ENCODE assay signal across 9 cellular contexts in the genomic region with DNA sequence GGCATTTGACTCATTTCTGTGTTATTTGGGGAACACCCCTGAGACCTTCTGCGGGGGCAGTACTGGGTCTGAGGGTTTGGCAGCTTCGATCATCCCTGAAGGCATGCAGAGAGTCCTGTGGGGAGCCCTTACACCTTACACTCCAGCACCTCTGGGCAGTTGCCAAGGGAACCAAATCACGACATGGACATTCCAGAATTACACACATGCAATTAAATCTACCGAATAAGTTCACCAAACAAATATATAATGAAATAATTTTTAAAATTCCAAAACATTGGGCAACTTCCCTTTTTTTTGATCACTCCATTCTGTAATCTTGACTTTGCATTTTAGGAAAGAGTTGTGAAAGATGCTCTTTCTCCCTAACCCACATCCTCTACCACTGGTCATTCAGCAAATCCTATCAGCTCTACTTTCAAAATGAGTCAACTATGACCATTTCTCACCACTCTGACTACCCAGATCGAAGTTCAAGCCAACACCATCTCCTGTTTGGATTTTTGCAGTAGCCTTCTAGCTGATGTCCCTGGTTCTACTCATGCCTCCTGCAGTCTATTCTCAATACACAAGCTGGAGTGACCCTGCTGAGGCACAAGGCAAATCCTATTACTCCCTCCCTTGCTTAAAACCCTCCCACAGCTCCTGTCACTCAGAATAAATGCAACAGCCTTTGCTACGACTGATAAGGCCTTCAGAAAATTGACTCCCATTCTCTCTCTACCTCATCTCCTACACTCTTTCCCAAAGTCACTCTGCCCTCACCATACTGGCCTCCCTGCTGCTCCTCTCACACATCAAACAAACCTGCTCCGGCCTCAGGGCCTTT.
DNase-seq lines count a peak whose midpoint lies in the region; ATAC-seq and TF ChIP-seq lines count a peak whose summit lies in the region.
"Had no signal": no experiment of that assay in that cellular context is flagged by ENCODE, and none has a peak within 500 bp of the region (broad histone marks: within the 10 kb centered on the region; RNA-seq: fewer than 3 reads in every experiment).

No MANE protein-coding gene starts in this region.

- H3K9me3 ChIP-seq in RWPE2 (ENCODE audit: severe bottlenecking) (no peaks in the 10 kb centered on the region), left lung (no peaks in the 10 kb centered on the region), BE2C (no peaks in the 10 kb centered on the region), spleen (no peaks in the 10 kb centered on the region)

- CTCF ChIA-PET in RWPE1 (lab: Yijun Ruan, JAX): interaction anchor here (0.6 to 0.7 kb wide), 2 partner anchors 11 to 376 kb away, joined by 3 read pairs; no protein-coding TSS in a partner anchor

- no peaks in the 10 kb centered on the region for H3K4me1 ChIP-seq in RWPE2 (ENCODE audit: insufficient read depth, poor library complexity, severe bottlenecking)
- H3K4me1 ChIP-seq in left lung: no peaks in the 10 kb centered on the region
- H3K4me1 ChIP-seq in BE2C: peaks cover 21% of the 10 kb centered on the region; the same call in 1 of the 2 replicates
- H3K4me1 ChIP-seq in spleen: peaks cover 0 to 4% (median 0%) of the 10 kb centered on the region in 6 donors

- H3K36me3 ChIP-seq in RWPE2 (ENCODE audit: low read depth) (no peaks in the 10 kb centered on the region), left lung (no peaks in the 10 kb centered on the region), BE2C (no peaks in the 10 kb centered on the region), spleen (no peaks in the 10 kb centered on the region)

- TF ChIP-seq POLR2A in spleen (IDR thresholded peaks at IDR 0.05): no peak

- TF ChIP-seq CTCF in RWPE2 (IDR thresholded peaks at IDR 0.05; ENCODE audit: poor library complexity, severe bottlenecking) (no peak), left lung (IDR thresholded peaks at IDR 0.05) (no peak), RWPE1 (conservative IDR thresholded peaks at IDR 0.05; ENCODE audit: low read depth) (no peak), BE2C (IDR thresholded peaks at IDR 0.05; ENCODE audit: low read depth, low read length) (no peak), spleen (IDR thresholded peaks at IDR 0.05 in 8 of 11, conservative IDR thresholded peaks at IDR 0.05 in 3 of 11) (no peak)

- ATAC-seq in GM18498 (IDR thresholded peaks at IDR 0.05; ENCODE audit: unreplicated experiment) (peak; percentile 78), HG02884 (IDR thresholded peaks at IDR 0.05; ENCODE audit: unreplicated experiment) (peak; percentile 57), RWPE2 (ENCODE audit: low read depth) (peak; percentile 69), left lung (peak; percentile 42)

- POLR2A ChIA-PET in RWPE1 (lab: Yijun Ruan, JAX; ENCODE audit: low non-redundant PET): no interaction called here

- H3K4me3 ChIP-seq in RWPE2 (ENCODE audit: severe bottlenecking): no peak overlapping the region
- no peak overlapping the region for H3K4me3 ChIP-seq in left lung
- H3K4me3 ChIP-seq in BE2C (ENCODE audit: low read depth, low read length): no peak overlapping the region
- no peak overlapping the region for H3K4me3 ChIP-seq in spleen

- H3K27ac ChIP-seq in RWPE2 (ENCODE audit: poor library complexity, severe bottlenecking): no peak overlapping the region
- H3K27ac ChIP-seq in left lung: no peak overlapping the region
- H3K27ac ChIP-seq in RWPE1: no peak overlapping the region
- H3K27ac ChIP-seq in spleen: no peak overlapping the region

- WGBS in spleen, 5 donors: 61 to 76% (median 69%) methylated on average over 7 of the region's 7 CpGs

- intact Hi-C loops in left lung (cut with DNase I) (no loop called here), spleen (cut with DNase I; ENCODE audit: low total_unique reads) (no loop called here)

- no peak for DNase-seq in RWPE2 (ENCODE audit: low spot score)
- no peak for DNase-seq in left lung
- no peak for DNase-seq in RWPE1 (ENCODE audit: low spot score)
- DNase-seq in BE2C: no peak
- no peak for DNase-seq in spleen
- no peak for DNase-seq in cerebellar cortex (ENCODE audit: low spot score)
- DNase-seq: activated CD4-positive, alpha-beta T cell treated with anti-CD3 and anti-CD28 coated beads for 1 hour had no signal

- H3K27me3 ChIP-seq in RWPE2 (ENCODE audit: insufficient read depth, poor library complexity, severe bottlenecking) (no peaks in the 10 kb centered on the region), left lung (no peaks in the 10 kb centered on the region), BE2C (no peaks in the 10 kb centered on the region), spleen (replicated peaks in 1 of 7) (no peaks in the 10 kb centered on the region)
